In genomic region chr3:171376125-171376947, GRCh38 we compare ENCODE assay signal across 1 cellular context.
TF ChIP-seq lines count a peak whose summit lies in the region.

No MANE protein-coding gene starts in this region.

TF ChIP-seq in K562, 482 proteins besides CTCF, POLR2A, EP300 and RAD21 (continued from another document):
- no peak for TF ChIP-seq ETS2 (tag; IDR thresholded peaks at IDR 0.05; ENCODE audit: borderline replicate concordance, poor library complexity, severe bottlenecking)
- no peak for TF ChIP-seq SIN3A (IDR thresholded peaks at IDR 0.05; ENCODE audit: borderline replicate concordance in 2 of 2, control insufficient read depth in 1 of 2, low read depth in 2 of 2, low read length in 2 of 2)
- no peak for TF ChIP-seq SETDB1 (IDR thresholded peaks at IDR 0.05; ENCODE audit: low read length)
- peak; percentile 72 for TF ChIP-seq MAFG (tag; conservative IDR thresholded peaks at IDR 0.05)
- TF ChIP-seq TEAD4 (IDR thresholded peaks at IDR 0.05; ENCODE audit: low read length), result peak; percentile 52; the same call in 1 of the 2 replicates
- TF ChIP-seq TEAD4 (CRISPR knock-in tag; IDR thresholded peaks at IDR 0.05; ENCODE audit: borderline replicate concordance), result no peak
- no peak for TF ChIP-seq CREM (IDR thresholded peaks at IDR 0.05; ENCODE audit: low read depth)
- TF ChIP-seq UBTF (IDR thresholded peaks at IDR 0.05; ENCODE audit: borderline replicate concordance in 1 of 2, low read depth in 2 of 2, low read length in 2 of 2), result no peak
- no peak for TF ChIP-seq CXXC5 (CRISPR knock-in tag; IDR thresholded peaks at IDR 0.05)
- TF ChIP-seq SLC30A9 (CRISPR knock-in tag; IDR thresholded peaks at IDR 0.05), result no peak
- no peak for TF ChIP-seq RFX1 (IDR thresholded peaks at IDR 0.05)
- no peak for TF ChIP-seq EZH2 (IDR thresholded peaks at IDR 0.05; ENCODE audit: borderline replicate concordance, low read depth, low read length)
- no peak for TF ChIP-seq ZNF280B (CRISPR knock-in tag; IDR thresholded peaks at IDR 0.05)
- TF ChIP-seq DPF2 (IDR thresholded peaks at IDR 0.05), result peak; percentile 63; the same call in 1 of the 2 replicates
- TF ChIP-seq, protein P1, sequence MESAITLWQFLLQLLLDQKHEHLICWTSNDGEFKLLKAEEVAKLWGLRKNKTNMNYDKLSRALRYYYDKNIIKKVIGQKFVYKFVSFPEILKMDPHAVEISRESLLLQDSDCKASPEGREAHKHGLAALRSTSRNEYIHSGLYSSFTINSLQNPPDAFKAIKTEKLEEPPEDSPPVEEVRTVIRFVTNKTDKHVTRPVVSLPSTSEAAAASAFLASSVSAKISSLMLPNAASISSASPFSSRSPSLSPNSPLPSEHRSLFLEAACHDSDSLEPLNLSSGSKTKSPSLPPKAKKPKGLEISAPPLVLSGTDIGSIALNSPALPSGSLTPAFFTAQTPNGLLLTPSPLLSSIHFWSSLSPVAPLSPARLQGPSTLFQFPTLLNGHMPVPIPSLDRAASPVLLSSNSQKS (CRISPR knock-in tag; IDR thresholded peaks at IDR 0.05), result no peak
- no peak for TF ChIP-seq ZNF274 (IDR thresholded peaks at IDR 0.05; ENCODE audit: borderline replicate concordance, low read depth, low read length)
- no peak for TF ChIP-seq ZNF79 (CRISPR knock-in tag; IDR thresholded peaks at IDR 0.05; ENCODE audit: low read depth)
- 0 out of 4 replicates have a peak, but pooled peaks of 1 of the 2 experiments have one; percentile 14 for TF ChIP-seq FOXK2 (conservative IDR thresholded peaks at IDR 0.05 in 1 of 2, IDR thresholded peaks at IDR 0.05 in 1 of 2; ENCODE audit: low read depth in 2 of 2)
- peak; percentile 95 for TF ChIP-seq GATAD2B (IDR thresholded peaks at IDR 0.05; ENCODE audit: borderline replicate concordance)
- TF ChIP-seq THAP7 (CRISPR knock-in tag; IDR thresholded peaks at IDR 0.05), result no peak
- TF ChIP-seq GTF2A2 (tag; IDR thresholded peaks at IDR 0.05), result no peak
- peak; percentile 61; the same call in 1 of the 2 replicates for TF ChIP-seq SMARCE1 (IDR thresholded peaks at IDR 0.05)
- TF ChIP-seq PML (IDR thresholded peaks at IDR 0.05; ENCODE audit: low read length), result no peak
- TF ChIP-seq CTBP1 (IDR thresholded peaks at IDR 0.05; ENCODE audit: borderline replicate concordance), result peak; percentile 18; the same call in 1 of the 2 replicates
- TF ChIP-seq DACH1 (IDR thresholded peaks at IDR 0.05; ENCODE audit: partially characterized antibody), result peak; percentile 99
- TF ChIP-seq ESRRA (IDR thresholded peaks at IDR 0.05; ENCODE audit: borderline replicate concordance, low read depth), result no peak
- TF ChIP-seq, protein P2, sequence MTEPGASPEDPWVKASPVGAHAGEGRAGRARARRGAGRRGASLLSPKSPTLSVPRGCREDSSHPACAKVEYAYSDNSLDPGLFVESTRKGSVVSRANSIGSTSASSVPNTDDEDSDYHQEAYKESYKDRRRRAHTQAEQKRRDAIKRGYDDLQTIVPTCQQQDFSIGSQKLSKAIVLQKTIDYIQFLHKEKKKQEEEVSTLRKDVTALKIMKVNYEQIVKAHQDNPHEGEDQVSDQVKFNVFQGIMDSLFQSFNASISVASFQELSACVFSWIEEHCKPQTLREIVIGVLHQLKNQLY (CRISPR knock-in tag; conservative IDR thresholded peaks at IDR 0.05), result no peak
- TF ChIP-seq MEF2A (IDR thresholded peaks at IDR 0.05; ENCODE audit: control insufficient read depth, low read depth, low read length), result no peak
- TF ChIP-seq MTA1 (IDR thresholded peaks at IDR 0.05; ENCODE audit: borderline replicate concordance), result no peak
- 0 out of 2 replicates have a peak, but pooled peaks have one; percentile 52 for TF ChIP-seq ATF6 (CRISPR knock-in tag; IDR thresholded peaks at IDR 0.05)
- no peak for TF ChIP-seq BRD9 (IDR thresholded peaks at IDR 0.05; ENCODE audit: low read depth, partially characterized antibody)
